14 cellular contexts compared by ENCODE assay signal in the genomic region with DNA sequence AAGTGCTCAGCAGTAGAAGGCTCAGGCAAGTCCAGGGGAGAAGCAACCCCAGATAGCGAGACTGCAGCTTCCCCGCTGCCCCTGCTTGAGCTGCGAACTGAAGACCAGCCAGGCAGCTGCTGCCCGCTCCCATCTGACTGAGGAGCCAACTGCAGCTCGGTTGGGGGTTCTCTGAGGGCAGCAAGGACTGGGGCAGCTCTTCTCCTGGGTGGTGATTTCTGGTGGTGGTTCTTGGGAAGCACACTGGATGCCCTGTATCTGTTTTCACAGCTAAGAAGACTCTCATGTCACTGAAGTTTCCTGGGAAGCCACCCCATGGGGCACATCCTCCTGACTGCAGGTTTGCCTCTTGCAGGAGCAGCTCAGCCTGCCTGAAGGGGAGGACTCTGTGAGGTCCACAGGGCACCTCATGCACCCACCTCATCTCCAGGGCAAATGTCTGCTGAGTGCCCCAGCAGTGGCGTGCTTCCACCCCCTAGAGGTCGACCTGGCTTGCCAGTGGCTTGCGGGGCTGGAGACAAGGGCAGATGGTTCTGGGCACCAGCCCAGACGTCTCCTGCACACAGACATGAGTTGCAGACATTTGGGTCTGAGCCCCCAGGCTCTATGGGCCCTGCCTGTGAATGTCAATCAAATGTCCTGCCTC.
DNase-seq lines count a peak whose midpoint lies in the region; ATAC-seq and TF ChIP-seq lines count a peak whose summit lies in the region.
"Had no signal": no experiment of that assay in that cellular context is flagged by ENCODE, and none has a peak within 500 bp of the region (broad histone marks: within the 10 kb centered on the region; RNA-seq: fewer than 3 reads in every experiment).

No MANE protein-coding gene starts in this region.

- H3K4me1 ChIP-seq in A673 (ENCODE audit: insufficient read depth, low read length, poor library complexity, severe bottlenecking) (peaks cover 11% of the 10 kb centered on the region), OCI-LY1 (ENCODE audit: insufficient read depth, low read length, severe bottlenecking) (no peaks in the 10 kb centered on the region)
- no peaks in the 10 kb centered on the region for H3K4me1 ChIP-seq in effector memory CD4-positive, alpha-beta T cell (ENCODE audit: control insufficient read depth, insufficient read depth, low read length, poor library complexity, severe bottlenecking)
- H3K4me1 ChIP-seq: esophagus muscularis mucosa, SJSA1 had no signal

- no peak overlapping the region for H2AFZ ChIP-seq in OCI-LY1 (ENCODE audit: low read length)

- H3K9ac ChIP-seq in OCI-LY1 (ENCODE audit: low read length), result no peak overlapping the region

- no peak overlapping the region for H3K27ac ChIP-seq in A673 (ENCODE audit: low read depth, low read length, poor library complexity, severe bottlenecking)
- no peak overlapping the region for H3K27ac ChIP-seq in OCI-LY1 (ENCODE audit: low read depth, low read length, poor library complexity, severe bottlenecking)
- H3K27ac ChIP-seq in effector memory CD4-positive, alpha-beta T cell (ENCODE audit: insufficient read depth, low read length, poor library complexity, severe bottlenecking), result no peak overlapping the region
- H3K27ac ChIP-seq: esophagus muscularis mucosa, SJSA1 had no signal

- no peaks in the 10 kb centered on the region for H3F3A ChIP-seq in OCI-LY1 (ENCODE audit: insufficient read depth, low read length)

- CTCF ChIA-PET in A673 (lab: Charles Lee), result interaction anchor here (0.7 kb wide), 1 partner anchor 44 kb away, joined by 3 read pairs; no protein-coding TSS in a partner anchor
- CTCF ChIA-PET in GM10248 (lab: Yijun Ruan, JAX), result no interaction called here

- POLR2A ChIA-PET in A673 (lab: Charles Lee; ENCODE audit: low non-redundant PET), result no interaction called here
- POLR2A ChIA-PET in GM10248 (lab: Yijun Ruan, JAX), result no interaction called here

- TF ChIP-seq CTCF in A673 (conservative IDR thresholded peaks at IDR 0.05; ENCODE audit: low read depth, low read length) (peak; percentile 51), GM10248 (IDR thresholded peaks at IDR 0.05; ENCODE audit: control extremely low read depth, extremely low read depth, low read depth, missing control alignments) (peak; percentile 5), OCI-LY1 (IDR thresholded peaks at IDR 0.05; ENCODE audit: low read length) (peak; percentile 36; the same call in 1 of the 2 replicates)

- H3K4me2 ChIP-seq in OCI-LY1 (ENCODE audit: low read length), result no peak overlapping the region

- no peak overlapping the region for H3K4me3 ChIP-seq in A673 (ENCODE audit: low read depth, low read length, poor library complexity, severe bottlenecking)
- H3K4me3 ChIP-seq in OCI-LY1 (ENCODE audit: low read depth, low read length, poor library complexity, severe bottlenecking), result no peak overlapping the region
- no peak overlapping the region for H3K4me3 ChIP-seq in effector memory CD4-positive, alpha-beta T cell (ENCODE audit: insufficient read depth, low read depth, low read length, poor library complexity, severe bottlenecking)
- H3K4me3 ChIP-seq: esophagus muscularis mucosa, mucosa of descending colon, SJSA1 had no signal

- no peaks in the 10 kb centered on the region for H3K79me2 ChIP-seq in OCI-LY1 (ENCODE audit: insufficient read depth, low read length)

- BruUV-seq in A673 (replicated peaks; lab: Mats Ljungman, UMichigan), result no TSS peak

- DNase-seq in A673 (ENCODE audit: low spot score), result peak; percentile 32
- no peak for DNase-seq in GM10248 (ENCODE audit: extremely low spot score)
- no peak for DNase-seq in left lobe of liver (ENCODE audit: low spot score)
- DNase-seq in DMS79 (lab: John Stamatoyannopoulos, UW), result no peak
- no peak for DNase-seq in effector memory CD4-positive, alpha-beta T cell
- DNase-seq: activated CD4-positive, alpha-beta T cell treated with anti-CD3 and anti-CD28 coated beads, Interleukin-2, amount 50 U/mL, for 1 hour; activated effector memory CD4-positive, alpha-beta T cell treated with Interleukin-2 at 50 U/mL for 16 hours; CD4-positive, alpha-beta T cell had no signal

- no peaks in the 10 kb centered on the region for H3K36me3 ChIP-seq in A673 (ENCODE audit: insufficient read depth, low read length, poor library complexity, severe bottlenecking)
- H3K36me3 ChIP-seq in OCI-LY1 (ENCODE audit: insufficient read depth, low read length), result no peaks in the 10 kb centered on the region
- H3K36me3 ChIP-seq in effector memory CD4-positive, alpha-beta T cell (ENCODE audit: control insufficient read depth, insufficient read depth, low read length), result no peaks in the 10 kb centered on the region
- H3K36me3 ChIP-seq: esophagus muscularis mucosa, SJSA1 had no signal

- no peaks in the 10 kb centered on the region for H3K9me2 ChIP-seq in OCI-LY1 (ENCODE audit: low read depth, low read length)

- no peaks in the 10 kb centered on the region for H4K20me1 ChIP-seq in OCI-LY1 (ENCODE audit: insufficient read depth, low read length)

- intact Hi-C loops in A673 (cut with micrococcal nuclease; ENCODE audit: unreplicated experiment), result no loop called here

- H3K9me3 ChIP-seq in A673 (ENCODE audit: low read depth, low read length, poor library complexity, severe bottlenecking), result no peaks in the 10 kb centered on the region
- no peaks in the 10 kb centered on the region for H3K9me3 ChIP-seq in OCI-LY1 (ENCODE audit: low read length)
- no peaks in the 10 kb centered on the region for H3K9me3 ChIP-seq in effector memory CD4-positive, alpha-beta T cell (ENCODE audit: control insufficient read depth, low read length)
- H3K9me3 ChIP-seq: esophagus muscularis mucosa, mucosa of descending colon, SJSA1 had no signal

- ATAC-seq in left lobe of liver (peak; percentile 36), HG03521 (IDR thresholded peaks at IDR 0.05; ENCODE audit: unreplicated experiment) (no peak), GM18868 (IDR thresholded peaks at IDR 0.05; ENCODE audit: unreplicated experiment) (no peak)
- ATAC-seq: mucosa of descending colon had no signal

- no peaks in the 10 kb centered on the region for H3K27me3 ChIP-seq in A673 (replicated peaks; ENCODE audit: insufficient read depth, low read depth, low read length, poor library complexity)
- H3K27me3 ChIP-seq in OCI-LY1 (ENCODE audit: insufficient read depth, low read length), result no peaks in the 10 kb centered on the region
- H3K27me3 ChIP-seq in effector memory CD4-positive, alpha-beta T cell (replicated peaks; ENCODE audit: control insufficient read depth, insufficient read depth, low read length, poor library complexity, severe bottlenecking), result no peaks in the 10 kb centered on the region
- H3K27me3 ChIP-seq: SJSA1 had no signal
